28 cellular contexts compared by ENCODE assay signal in genomic region chr3:97197830-97198229, GRCh38.
"Had no signal": no experiment of that assay in that cellular context is flagged by ENCODE, and none has a peak within 500 bp of the region (broad histone marks: within the 10 kb centered on the region; RNA-seq: fewer than 3 reads in every experiment).

No MANE protein-coding gene starts in this region.

- H3K4me3 Mint-ChIP-seq: immature natural killer cell; mesothelial cell of epicardium; naive thymus-derived CD4-positive, alpha-beta T cell; natural killer cell treated with Interleukin-12 subunit alpha and Interleukin-12 subunit beta and Interleukin-15 and Interleukin-18, amount 100 ng/mL, for 72 hours; stimulated activated memory B cell treated with anti-CD40 and anti-IgM and Interleukin-4, amounts not matched to agents 10 μg/mL and 1 μg/mL and 100 μg/mL, for 72 hours; stimulated activated naive CD8-positive, alpha-beta T cell treated with anti-CD3 and anti-CD28 coated beads, Interleukin-15, amount 100 ng/mL, for 72 hours had no signal

- H3K27me3 Mint-ChIP-seq: naive thymus-derived CD4-positive, alpha-beta T cell; natural killer cell treated with Interleukin-12 subunit alpha and Interleukin-12 subunit beta and Interleukin-15 and Interleukin-18, amount 100 ng/mL, for 72 hours; progenitor cell of endocrine pancreas; stimulated activated memory B cell treated with anti-CD40 and anti-IgM and Interleukin-4, amounts not matched to agents 10 μg/mL and 1 μg/mL and 100 μg/mL, for 72 hours; stimulated activated naive CD8-positive, alpha-beta T cell treated with anti-CD3 and anti-CD28 coated beads, Interleukin-15, amount 100 ng/mL, for 72 hours had no signal

- H3K36me3 Mint-ChIP-seq: naive thymus-derived CD4-positive, alpha-beta T cell; natural killer cell treated with Interleukin-12 subunit alpha and Interleukin-12 subunit beta and Interleukin-15 and Interleukin-18, amount 100 ng/mL, for 72 hours; stimulated activated memory B cell treated with anti-CD40 and anti-IgM and Interleukin-4, amounts not matched to agents 10 μg/mL and 1 μg/mL and 100 μg/mL, for 72 hours had no signal

- H3K27ac ChIP-seq: left lung, lower lobe of right lung, ovary, right atrium auricular region, right lobe of liver, testis, thyroid gland, upper lobe of right lung had no signal

- FAIRE-seq: islet of Langerhans, kidney had no signal

- H3K27ac Mint-ChIP-seq: immature natural killer cell; mesothelial cell of epicardium; naive thymus-derived CD4-positive, alpha-beta T cell; natural killer cell treated with Interleukin-12 subunit alpha and Interleukin-12 subunit beta and Interleukin-15 and Interleukin-18, amount 100 ng/mL, for 72 hours; progenitor cell of endocrine pancreas; stimulated activated memory B cell treated with anti-CD40 and anti-IgM and Interleukin-4, amounts not matched to agents 10 μg/mL and 1 μg/mL and 100 μg/mL, for 72 hours; stimulated activated naive CD8-positive, alpha-beta T cell treated with anti-CD3 and anti-CD28 coated beads, Interleukin-15, amount 100 ng/mL, for 72 hours had no signal

- H3K4me2 ChIP-seq: smooth muscle cell had no signal

- H3K4me1 Mint-ChIP-seq: immature natural killer cell; naive thymus-derived CD4-positive, alpha-beta T cell; stimulated activated memory B cell treated with anti-CD40 and anti-IgM and Interleukin-4, amounts not matched to agents 10 μg/mL and 1 μg/mL and 100 μg/mL, for 72 hours; stimulated activated naive CD8-positive, alpha-beta T cell treated with anti-CD3 and anti-CD28 coated beads, Interleukin-15, amount 100 ng/mL, for 72 hours had no signal

- H3K36me3 ChIP-seq: left lung, lower lobe of right lung, ovary, right atrium auricular region, right lobe of liver, thyroid gland, upper lobe of right lung had no signal

- H3K4me3 ChIP-seq: left lung, lower lobe of right lung, ovary, right atrium auricular region, right lobe of liver, smooth muscle cell, testis, thyroid gland, upper lobe of right lung had no signal

- DNase-seq: hippocampal formation; immature natural killer cell; kidney; left colon; left lung; lower lobe of right lung; mammary epithelial cell; mesenchymal stem cell; naive thymus-derived CD4-positive, alpha-beta T cell; ovary; right lobe of liver; stimulated activated CD4-positive, alpha-beta T cell treated with anti-CD3 and anti-CD28 coated beads, Interleukin-1b, Interleukin-23, amount 100 ng/mL, for 48 hours; stimulated activated CD4-positive, alpha-beta T cell treated with anti-CD3 and anti-CD28 coated beads, Interleukin-2, amount 100 ng/mL, for 48 hours; stimulated activated CD4-positive, alpha-beta T cell treated with anti-CD3 and anti-CD28 coated beads, Interleukin-4, amount 100 ng/mL, for 4 hours; stimulated activated CD8-positive, alpha-beta memory T cell treated with anti-CD3 and anti-CD28 coated beads, Interleukin-4, amount 100 ng/mL, for 48 hours; stimulated activated naive CD4-positive, alpha-beta T cell treated with Interleukin-2 at 50 U/mL for 16 hours; stimulated activated naive CD8-positive, alpha-beta T cell treated with anti-CD3 and anti-CD28 coated beads, Interleukin-15, amount 100 ng/mL, for 72 hours; substantia nigra; testis; upper lobe of right lung had no signal

- H3K4me1 ChIP-seq: left lung, lower lobe of right lung, right atrium auricular region, right lobe of liver, testis, thyroid gland, upper lobe of right lung had no signal

- ATAC-seq: left colon; naive thymus-derived CD4-positive, alpha-beta T cell; natural killer cell treated with Interleukin-12 subunit alpha and Interleukin-12 subunit beta and Interleukin-15 and Interleukin-18, amount 100 ng/mL, for 72 hours; right lobe of liver; stimulated activated memory B cell treated with anti-CD40 and anti-IgM and Interleukin-4, amounts not matched to agents 10 μg/mL and 1 μg/mL and 100 μg/mL, for 72 hours; stimulated activated naive CD8-positive, alpha-beta T cell treated with anti-CD3 and anti-CD28 coated beads, Interleukin-15, amount 100 ng/mL, for 72 hours; upper lobe of right lung had no signal

- H3K27me3 ChIP-seq: left lung, ovary, right atrium auricular region, right lobe of liver, testis, thyroid gland, upper lobe of right lung had no signal

- H3K9me3 ChIP-seq: lower lobe of right lung, ovary, right atrium auricular region, right lobe of liver, testis, thyroid gland, upper lobe of right lung had no signal
